ENCODE assay signal across 26 cellular contexts in the genomic region with DNA sequence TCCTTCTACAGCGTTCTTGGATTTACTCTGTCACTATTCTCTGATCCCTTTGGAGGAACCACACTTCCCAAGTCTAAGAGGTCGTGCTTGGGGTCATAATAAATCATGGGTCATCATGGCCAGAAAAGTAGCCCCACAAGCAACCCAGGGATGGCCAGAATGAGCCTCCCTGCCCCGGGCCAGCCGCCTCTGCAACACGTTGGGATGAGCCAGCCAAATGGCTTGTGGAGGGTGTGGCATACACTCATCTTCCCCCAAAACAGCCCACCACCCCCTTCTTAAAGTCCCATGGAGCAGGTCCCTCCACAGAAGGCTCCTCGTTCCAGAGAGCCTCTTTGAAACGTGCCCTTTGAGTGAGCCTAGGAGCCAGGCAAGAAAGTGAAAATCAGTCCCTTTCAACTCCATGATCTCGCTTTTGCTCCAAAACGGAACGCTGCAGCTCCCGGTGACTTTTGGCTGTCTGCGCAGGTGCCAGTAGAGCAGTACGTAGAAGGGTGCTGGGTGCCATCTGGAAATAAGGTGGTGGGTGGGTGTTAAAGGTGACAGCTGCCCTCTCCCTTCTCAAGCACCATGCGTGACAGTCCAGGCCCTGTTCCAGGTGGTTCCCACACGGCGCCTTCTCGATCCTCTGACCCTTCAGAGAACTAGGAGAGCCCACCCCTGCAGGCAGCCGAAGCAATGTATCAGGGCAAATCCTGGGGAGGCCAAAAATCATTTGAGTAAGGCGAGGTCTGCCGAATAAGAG. TPM values are rescaled to one million over a fixed set of nuclear protein-coding genes. Genes with fewer than 3 reads are reported as not detected.
DNase-seq lines count a peak whose midpoint lies in the region; ATAC-seq and TF ChIP-seq lines count a peak whose summit lies in the region.
"Had no signal": no experiment of that assay in that cellular context is flagged by ENCODE, and none has a peak within 500 bp of the region (broad histone marks: within the 10 kb centered on the region; RNA-seq: fewer than 3 reads in every experiment).

No MANE protein-coding gene starts in this region.

- H3K27me3 ChIP-seq in lower lobe of right lung (ENCODE audit: low read depth) (no peaks in the 10 kb centered on the region), skeletal muscle tissue (ENCODE audit: control insufficient read depth in 3 of 3, insufficient read depth in 3 of 3, low read length in 3 of 3) (no peaks in the 10 kb centered on the region), body of pancreas (no peaks in the 10 kb centered on the region)
- H3K27me3 ChIP-seq: BLaER1 treated with 17β-estradiol and CSF1 and Interleukin-3, amounts not matched to agents 10 nM and 100 nM; suprapubic skin had no signal

- DNase-seq in lower lobe of right lung, result peak; percentile 35
- DNase-seq in body of pancreas, result no peak
- DNase-seq in NCI-H1092 (lab: John Stamatoyannopoulos, UW), result no peak
- DNase-seq: activated CD8-positive, alpha-beta T cell treated with anti-CD3 and anti-CD28 coated beads, Interleukin-2, amount 10 ng/mL, durations not matched to agents 7 days and 5 days; activated naive CD4-positive, alpha-beta T cell treated with Interleukin-2 at 50 U/mL for 16 hours; activated T-cell treated with anti-CD3 and anti-CD28 coated beads, Interleukin-2, amount 50 U/mL, for 4 hours; Calu3; dermis blood vessel endothelial cell; H7; kidney glomerular epithelial cell; naive B cell; NCI-H1694; NCI-H526 treated with DMSO at 0.1 percent for 48 hours; RPMI8226; SK-N-SH; stimulated activated CD4-positive, alpha-beta T cell treated with anti-CD3 and anti-CD28 coated beads, Interleukin-1b, Interleukin-23, amount 100 ng/mL, for 48 hours; T-helper 2 cell had no signal

- no peak for TF ChIP-seq POLR2A in body of pancreas (IDR thresholded peaks at IDR 0.05)

- peak overlapping the region; percentile 44 for H3K27ac ChIP-seq in C4-2B
- H3K27ac ChIP-seq in lower lobe of right lung, result no peak overlapping the region
- H3K27ac ChIP-seq in skeletal muscle tissue (ENCODE audit: low read depth, low read length), result peak overlapping the region; percentile 88
- no peak overlapping the region for H3K27ac ChIP-seq in body of pancreas
- H3K27ac ChIP-seq: BLaER1 treated with 17β-estradiol and CSF1 and Interleukin-3, amounts not matched to agents 10 nM and 100 nM; parathyroid adenoma had no signal

- H3K4me1 ChIP-seq in lower lobe of right lung, result peaks cover 29% of the 10 kb centered on the region
- peaks cover 42 to 74% (median 64%) of the 10 kb centered on the region in 3 donors for H3K4me1 ChIP-seq in skeletal muscle tissue (ENCODE audit: control insufficient read depth in 3 of 3, insufficient read depth in 3 of 3, low read length in 3 of 3)
- peaks cover 41% of the 10 kb centered on the region for H3K4me1 ChIP-seq in body of pancreas
- H3K4me1 ChIP-seq: parathyroid adenoma had no signal

- no peak overlapping the region for H3K4me3 Mint-ChIP-seq in brain
- H3K4me3 Mint-ChIP-seq: activated CD8-positive, alpha-beta T cell treated with anti-CD3 and anti-CD28 coated beads, Interleukin-2, amount 10 ng/mL, durations not matched to agents 7 days and 5 days; activated T-cell treated with anti-CD3 and anti-CD28 coated beads, Interleukin-2, amount 50 U/mL, for 4 hours; naive B cell; stimulated activated memory B cell treated with anti-CD40 and anti-IgM and Interleukin-4, amounts not matched to agents 10 μg/mL and 1 μg/mL and 100 μg/mL, for 72 hours had no signal

- peaks cover 56% of the 10 kb centered on the region for H3K4me1 Mint-ChIP-seq in brain
- H3K4me1 Mint-ChIP-seq: naive B cell had no signal

- H3K36me3 ChIP-seq in lower lobe of right lung (no peaks in the 10 kb centered on the region), skeletal muscle tissue (ENCODE audit: control insufficient read depth in 3 of 3, insufficient read depth in 3 of 3, low read length in 3 of 3) (no peaks in the 10 kb centered on the region), body of pancreas (replicated peaks in 1 of 2; ENCODE audit: insufficient read depth in 1 of 2, low read depth in 2 of 2) (no peaks in the 10 kb centered on the region)
- H3K36me3 ChIP-seq: suprapubic skin had no signal

- ATAC-seq in lower lobe of right lung (no peak), body of pancreas (no peak), GM21723 (IDR thresholded peaks at IDR 0.05; ENCODE audit: unreplicated experiment) (no peak), HG02938 (IDR thresholded peaks at IDR 0.05; ENCODE audit: unreplicated experiment) (no peak)
- ATAC-seq: activated CD8-positive, alpha-beta T cell treated with anti-CD3 and anti-CD28 coated beads, Interleukin-2, amount 10 ng/mL, durations not matched to agents 7 days and 5 days; activated T-cell treated with anti-CD3 and anti-CD28 coated beads, Interleukin-2, amount 50 U/mL, for 4 hours; stimulated activated memory B cell treated with anti-CD40 and anti-IgM and Interleukin-4, amounts not matched to agents 10 μg/mL and 1 μg/mL and 100 μg/mL, for 72 hours had no signal

- H3K9me3 Mint-ChIP-seq in brain, result no peaks in the 10 kb centered on the region
- H3K9me3 Mint-ChIP-seq: activated T-cell treated with anti-CD3 and anti-CD28 coated beads, Interleukin-2, amount 50 U/mL, for 4 hours; naive B cell; stimulated activated memory B cell treated with anti-CD40 and anti-IgM and Interleukin-4, amounts not matched to agents 10 μg/mL and 1 μg/mL and 100 μg/mL, for 72 hours had no signal

- H3K27me3 Mint-ChIP-seq in brain, result no peaks in the 10 kb centered on the region

- peaks cover 3% of the 10 kb centered on the region for H3K36me3 Mint-ChIP-seq in brain

- H3K9me3 ChIP-seq in lower lobe of right lung (no peaks in the 10 kb centered on the region), skeletal muscle tissue (ENCODE audit: control insufficient read depth in 3 of 3, low read length in 3 of 3) (no peaks in the 10 kb centered on the region), body of pancreas (no peaks in the 10 kb centered on the region)
- H3K9me3 ChIP-seq: BLaER1 treated with 17β-estradiol and CSF1 and Interleukin-3, amounts not matched to agents 10 nM and 100 nM; SK-N-SH; suprapubic skin had no signal

- WGBS in body of pancreas, 2 donors, result 88 to 89% methylated on average over 18 to 20 of the region's 20 CpGs

- peak overlapping the region in 3 of 5 experiments; percentile 51 to 93 (median 70) for H3K27ac Mint-ChIP-seq in brain
- H3K27ac Mint-ChIP-seq: activated CD8-positive, alpha-beta T cell treated with anti-CD3 and anti-CD28 coated beads, Interleukin-2, amount 10 ng/mL, durations not matched to agents 7 days and 5 days; stimulated activated memory B cell treated with anti-CD40 and anti-IgM and Interleukin-4, amounts not matched to agents 10 μg/mL and 1 μg/mL and 100 μg/mL, for 72 hours had no signal

- intact Hi-C loops in lower lobe of right lung (cut with DNase I) (no loop called here), body of pancreas (cut with DNase I) (no loop called here)

- H3K9ac ChIP-seq in skeletal muscle tissue (ENCODE audit: low read depth in 1 of 3, low read length in 3 of 3), result peak overlapping the region in 1 of 3 donors; percentile 40
- H3K9ac ChIP-seq: BLaER1 treated with 17β-estradiol and CSF1 and Interleukin-3, amounts not matched to agents 10 nM and 100 nM; parathyroid adenoma; SK-N-SH had no signal

- no peak for TF ChIP-seq CTCF in C4-2B (conservative IDR thresholded peaks at IDR 0.05)
- no peak for TF ChIP-seq CTCF in brain (conservative IDR thresholded peaks at IDR 0.05)
- no peak for TF ChIP-seq CTCF in lower lobe of right lung (IDR thresholded peaks at IDR 0.05)
- no peak for TF ChIP-seq CTCF in body of pancreas (IDR thresholded peaks at IDR 0.05)

- H3K4me3 ChIP-seq in lower lobe of right lung (no peak overlapping the region), skeletal muscle tissue (ENCODE audit: low read length in 3 of 3) (no peak overlapping the region), body of pancreas (no peak overlapping the region)
- H3K4me3 ChIP-seq: BLaER1 treated with 17β-estradiol and CSF1 and Interleukin-3, amounts not matched to agents 10 nM and 100 nM; suprapubic skin had no signal

RNA-seq across cellular contexts. Expression of a gene that starts 48.5 kb away (rescaled TPM):
- polyA plus RNA-seq in brain (ENCODE audit: insufficient read depth, low read depth, low replicate concordance), result 13.7 TPM
- total RNA-seq in lower lobe of right lung, result 74.9 TPM
- 10.4 TPM for total RNA-seq in skeletal muscle tissue
- 10 to 100 TPM; 27.5 to 33.9 TPM for total RNA-seq in body of pancreas

Comparison
In these comparisons a context has a peak if more than half of its experiments do, and no peak if none do; other contexts are left out.
1. H3K27ac ChIP-seq: peak in C4-2B (single experiment) and skeletal muscle tissue (single experiment); none in lower lobe of right lung (single experiment) and body of pancreas (0 of 4).